Comparison of ENCODE assay signal across 8 cellular contexts in the genomic region with DNA sequence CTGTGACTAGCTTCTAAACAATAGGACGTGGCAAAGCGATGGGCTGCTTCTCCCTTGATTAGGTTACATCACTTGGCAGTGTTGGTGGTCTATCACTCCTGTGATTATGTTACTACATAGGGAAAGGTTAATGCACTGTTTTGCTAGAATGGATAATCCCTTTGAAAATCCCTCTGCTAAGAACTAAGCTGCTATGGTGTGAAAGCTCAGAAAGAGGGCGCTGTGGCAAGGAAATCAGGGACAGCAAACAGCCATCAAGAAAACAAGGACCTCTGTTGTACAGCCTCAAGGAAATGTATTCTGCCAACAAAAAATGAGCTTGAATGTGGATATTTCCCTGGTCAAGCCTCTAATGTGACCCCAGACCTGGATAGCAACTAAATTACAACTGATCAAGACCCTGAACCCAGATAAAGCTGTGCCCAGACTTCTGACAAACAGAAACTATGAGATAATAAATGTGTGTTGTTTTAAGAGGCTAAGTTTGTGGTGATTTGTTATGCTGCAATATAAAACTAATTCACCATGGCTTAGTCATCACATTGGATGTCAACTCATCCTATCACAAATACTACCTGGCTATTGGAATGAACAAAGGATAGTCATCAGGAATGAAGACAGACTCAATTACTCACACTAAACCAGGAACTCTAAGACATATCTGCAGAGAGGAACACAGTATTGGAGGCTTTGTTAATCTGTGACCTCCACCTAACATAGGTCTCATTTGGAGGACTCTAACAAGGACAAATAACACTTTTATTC.
DNase-seq lines count a peak whose midpoint lies in the region; ATAC-seq and TF ChIP-seq lines count a peak whose summit lies in the region.

No MANE protein-coding gene starts in this region.

- no peaks in the 10 kb centered on the region for H3K9me3 Mint-ChIP-seq in neural progenitor cell

- no peaks in the 10 kb centered on the region for H3K36me3 Mint-ChIP-seq in neural progenitor cell

- H3F3A ChIP-seq in neural progenitor cell (ENCODE audit: low read depth), result peaks cover 5% of the 10 kb centered on the region

- no peak overlapping the region for H3K9ac ChIP-seq in neural progenitor cell

- H3K4me1 Mint-ChIP-seq in neural progenitor cell, result peaks cover 5% of the 10 kb centered on the region

- H3K4me3 Mint-ChIP-seq in neural progenitor cell, result no peak overlapping the region

- H3K27me3 ChIP-seq in MG63 (no peaks in the 10 kb centered on the region), neural progenitor cell (no peaks in the 10 kb centered on the region)

- no peak for ATAC-seq in activated CD4-positive, CD25-positive, alpha-beta regulatory T cell treated with anti-CD3 and anti-CD28 coated beads, Interleukin-2, amount 50 U/mL, for 24 hours
- no peak for ATAC-seq in GM18502 (IDR thresholded peaks at IDR 0.05; ENCODE audit: poor library complexity, unreplicated experiment)

- H3K27me3 Mint-ChIP-seq in neural progenitor cell (ENCODE audit: insufficient read depth, low read depth), result no peaks in the 10 kb centered on the region

- H3K9me3 ChIP-seq in MG63 (no peaks in the 10 kb centered on the region; the same call in 1 of the 2 replicates), neural progenitor cell (ENCODE audit: low read depth) (no peaks in the 10 kb centered on the region)

- no peak overlapping the region for H3K27ac ChIP-seq in neural progenitor cell

- H3K4me2 ChIP-seq in neural progenitor cell, result no peak overlapping the region

- intact Hi-C loops in posterior vena cava (cut with DNase I), result no loop called here

- peak; percentile 87 for TF ChIP-seq CTCF in choroid plexus epithelial cell (conservative IDR thresholded peaks at IDR 0.05; ENCODE audit: low read depth, low read length)
- TF ChIP-seq CTCF in neural progenitor cell (IDR thresholded peaks at IDR 0.05), result peak; percentile 79

- H3K36me3 ChIP-seq in MG63 (no peaks in the 10 kb centered on the region), neural progenitor cell (no peaks in the 10 kb centered on the region)

- DNase-seq in GDM1 (lab: John Stamatoyannopoulos, UW) (peak; percentile 4), MG63 (peak; percentile 9), choroid plexus epithelial cell (ENCODE audit: low read depth) (peak; percentile 84), neural progenitor cell (ENCODE audit: low spot score) (peak; percentile 76), GM03348 (ENCODE audit: low spot score) (no peak), posterior vena cava (ENCODE audit: low spot score) (no peak)

- H3K4me3 ChIP-seq in MG63 (no peak overlapping the region), choroid plexus epithelial cell (ENCODE audit: low read depth, low read length) (no peak overlapping the region), neural progenitor cell (no peak overlapping the region)

- H3K79me2 ChIP-seq in neural progenitor cell (ENCODE audit: low read depth), result no peaks in the 10 kb centered on the region

- peak overlapping the region; percentile 99 for H2AFZ ChIP-seq in neural progenitor cell (replicated peaks)

- H4K20me1 ChIP-seq in neural progenitor cell (ENCODE audit: low read depth), result no peaks in the 10 kb centered on the region

- H3K4me1 ChIP-seq in neural progenitor cell, result peaks cover 7% of the 10 kb centered on the region

- H3K27ac Mint-ChIP-seq in neural progenitor cell, result no peak overlapping the region

Comparison
In these comparisons a context has a peak if more than half of its experiments do, and no peak if none do; other contexts are left out.
1. DNase-seq: peak in GDM1 (single experiment), MG63 (single experiment), choroid plexus epithelial cell (single experiment) and neural progenitor cell (single experiment); none in GM03348 (single experiment) and posterior vena cava (single experiment).